Comparison of ENCODE assay signal across 13 cellular contexts in the genomic region with DNA sequence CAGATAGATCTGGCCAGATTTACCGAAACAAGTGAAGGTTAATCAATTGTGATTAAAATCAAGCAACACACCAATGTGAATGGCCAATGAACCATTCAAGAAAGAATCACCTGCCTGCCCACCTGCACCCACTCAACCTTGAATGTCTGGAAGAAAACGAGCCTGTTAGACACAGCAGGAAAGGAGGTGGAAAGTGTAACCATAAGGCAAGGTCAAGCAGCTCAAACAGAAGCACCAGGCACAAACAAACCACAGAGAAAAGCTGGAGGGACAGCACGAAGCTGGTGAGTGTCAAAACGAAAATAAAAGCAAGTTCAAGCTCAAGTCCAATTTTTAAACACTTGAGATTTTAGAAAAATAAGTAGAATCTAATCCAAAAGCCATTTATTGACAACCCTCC.
DNase-seq lines count a peak whose midpoint lies in the region; ATAC-seq and TF ChIP-seq lines count a peak whose summit lies in the region.
"Had no signal": no experiment of that assay in that cellular context is flagged by ENCODE, and none has a peak within 500 bp of the region (broad histone marks: within the 10 kb centered on the region; RNA-seq: fewer than 3 reads in every experiment).

No MANE protein-coding gene starts in this region.

- DNase-seq in GM13977 (ENCODE audit: low spot score): peak; percentile 23
- DNase-seq in NCI-H146 treated with DMSO at 0.1 percent for 48 hours (lab: John Stamatoyannopoulos, UW; ENCODE audit: unreplicated experiment): peak; percentile 37
- DNase-seq in nephron progenitor cell: no peak
- DNase-seq in activated T-cell treated with anti-CD3 and anti-CD28 coated beads, Interleukin-2, amount 50 U/mL, for 48 hours: no peak
- DNase-seq in activated T-helper 1 cell treated with anti-CD3 and anti-CD28 coated beads, Interleukin-12 subunit alpha, Interleukin-12 subunit beta, Interleukin-2, Interleukin-4 antibody, amounts not matched to agents 30 ng/mL and 10 ng/mL and 1 ng/mL, durations not matched to agents 14 hours and 24 hours and 36 hours (ENCODE audit: low spot score): no peak
- DNase-seq in dermis blood vessel endothelial cell: no peak
- DNase-seq: activated T-cell treated with anti-CD3 and anti-CD28 coated beads, Interleukin-2, amount 50 U/mL, for 4 hours; naive thymus-derived CD4-positive, alpha-beta T cell; stimulated activated CD4-positive, alpha-beta T cell treated with anti-CD3 and anti-CD28 coated beads, Interleukin-4, amount 100 ng/mL, for 24 hours had no signal

- in situ Hi-C loops in GM13977 (cut with MboI; ENCODE audit: low pct_unique_long_range_greater_than_20kb, low sequenced_read_pairs, unreplicated experiment): no loop called here

- H3K27me3 Mint-ChIP-seq in nephron progenitor cell (ENCODE audit: low read depth, poor library complexity): no peaks in the 10 kb centered on the region
- peaks cover 12% of the 10 kb centered on the region for H3K27me3 Mint-ChIP-seq in activated T-helper 1 cell treated with anti-CD3 and anti-CD28 coated beads, Interleukin-12 subunit alpha, Interleukin-12 subunit beta, Interleukin-2, Interleukin-4 antibody, amounts not matched to agents 30 ng/mL and 10 ng/mL and 1 ng/mL, durations not matched to agents 14 hours and 24 hours and 36 hours (ENCODE audit: insufficient read depth)
- H3K27me3 Mint-ChIP-seq: type B pancreatic cell had no signal

- ATAC-seq in GM19463 (IDR thresholded peaks at IDR 0.05; ENCODE audit: unreplicated experiment) (peak; percentile 80), HG02981 (IDR thresholded peaks at IDR 0.05; ENCODE audit: unreplicated experiment) (peak; percentile 74)
- ATAC-seq: activated T-cell treated with anti-CD3 and anti-CD28 coated beads, Interleukin-2, amount 50 U/mL, for 4 hours; HCT116; naive thymus-derived CD4-positive, alpha-beta T cell had no signal

- intact Hi-C loops in activated T-helper 1 cell treated with anti-CD3 and anti-CD28 coated beads, Interleukin-12 subunit alpha, Interleukin-12 subunit beta, Interleukin-2, Interleukin-4 antibody, amounts not matched to agents 30 ng/mL and 10 ng/mL and 1 ng/mL, durations not matched to agents 14 hours and 24 hours and 36 hours (cut with micrococcal nuclease): no loop called here

- H3K27ac Mint-ChIP-seq in nephron progenitor cell: no peak overlapping the region
- no peak overlapping the region for H3K27ac Mint-ChIP-seq in activated T-helper 1 cell treated with anti-CD3 and anti-CD28 coated beads, Interleukin-12 subunit alpha, Interleukin-12 subunit beta, Interleukin-2, Interleukin-4 antibody, amounts not matched to agents 30 ng/mL and 10 ng/mL and 1 ng/mL, durations not matched to agents 14 hours and 24 hours and 36 hours
- H3K27ac Mint-ChIP-seq: naive thymus-derived CD4-positive, alpha-beta T cell; type B pancreatic cell had no signal

- H3K4me1 Mint-ChIP-seq in nephron progenitor cell: peaks cover 9% of the 10 kb centered on the region
- peaks cover 4% of the 10 kb centered on the region for H3K4me1 Mint-ChIP-seq in activated T-helper 1 cell treated with anti-CD3 and anti-CD28 coated beads, Interleukin-12 subunit alpha, Interleukin-12 subunit beta, Interleukin-2, Interleukin-4 antibody, amounts not matched to agents 30 ng/mL and 10 ng/mL and 1 ng/mL, durations not matched to agents 14 hours and 24 hours and 36 hours (ENCODE audit: low read depth)

- no peak for TF ChIP-seq CTCF in GM13977 (IDR thresholded peaks at IDR 0.05; ENCODE audit: extremely low read depth, insufficient read depth, missing control alignments)
- no peak for TF ChIP-seq CTCF in nephron progenitor cell (IDR thresholded peaks at IDR 0.05)

- H3K9me3 Mint-ChIP-seq in nephron progenitor cell: peaks cover 14% of the 10 kb centered on the region
- no peaks in the 10 kb centered on the region for H3K9me3 Mint-ChIP-seq in activated T-helper 1 cell treated with anti-CD3 and anti-CD28 coated beads, Interleukin-12 subunit alpha, Interleukin-12 subunit beta, Interleukin-2, Interleukin-4 antibody, amounts not matched to agents 30 ng/mL and 10 ng/mL and 1 ng/mL, durations not matched to agents 14 hours and 24 hours and 36 hours
- H3K9me3 Mint-ChIP-seq: activated T-cell treated with anti-CD3 and anti-CD28 coated beads, Interleukin-2, amount 50 U/mL, for 4 hours had no signal

- peaks cover 5% of the 10 kb centered on the region for H3K36me3 Mint-ChIP-seq in nephron progenitor cell (ENCODE audit: low read depth)
- H3K36me3 Mint-ChIP-seq in activated T-helper 1 cell treated with anti-CD3 and anti-CD28 coated beads, Interleukin-12 subunit alpha, Interleukin-12 subunit beta, Interleukin-2, Interleukin-4 antibody, amounts not matched to agents 30 ng/mL and 10 ng/mL and 1 ng/mL, durations not matched to agents 14 hours and 24 hours and 36 hours (ENCODE audit: low read depth): no peaks in the 10 kb centered on the region
- H3K36me3 Mint-ChIP-seq: naive thymus-derived CD4-positive, alpha-beta T cell had no signal

- no peak overlapping the region for H3K4me3 Mint-ChIP-seq in nephron progenitor cell
- no peak overlapping the region for H3K4me3 Mint-ChIP-seq in activated T-helper 1 cell treated with anti-CD3 and anti-CD28 coated beads, Interleukin-12 subunit alpha, Interleukin-12 subunit beta, Interleukin-2, Interleukin-4 antibody, amounts not matched to agents 30 ng/mL and 10 ng/mL and 1 ng/mL, durations not matched to agents 14 hours and 24 hours and 36 hours
- H3K4me3 Mint-ChIP-seq: activated T-cell treated with anti-CD3 and anti-CD28 coated beads, Interleukin-2, amount 50 U/mL, for 4 hours; naive thymus-derived CD4-positive, alpha-beta T cell; type B pancreatic cell had no signal

Comparison
In these comparisons a context has a peak if more than half of its experiments do, and no peak if none do; other contexts are left out.
1. DNase-seq: peak in GM13977 (single experiment) and NCI-H146 treated with DMSO at 0.1 percent for 48 hours (single experiment); none in nephron progenitor cell (single experiment), activated T-cell treated with anti-CD3 and anti-CD28 coated beads, Interleukin-2, amount 50 U/mL, for 48 hours (0 of 2), activated T-helper 1 cell treated with anti-CD3 and anti-CD28 coated beads, Interleukin-12 subunit alpha, Interleukin-12 subunit beta, Interleukin-2, Interleukin-4 antibody, amounts not matched to agents 30 ng/mL and 10 ng/mL and 1 ng/mL, durations not matched to agents 14 hours and 24 hours and 36 hours (single experiment) and dermis blood vessel endothelial cell (single experiment).